27 cellular contexts compared by ENCODE assay signal in the genomic region with DNA sequence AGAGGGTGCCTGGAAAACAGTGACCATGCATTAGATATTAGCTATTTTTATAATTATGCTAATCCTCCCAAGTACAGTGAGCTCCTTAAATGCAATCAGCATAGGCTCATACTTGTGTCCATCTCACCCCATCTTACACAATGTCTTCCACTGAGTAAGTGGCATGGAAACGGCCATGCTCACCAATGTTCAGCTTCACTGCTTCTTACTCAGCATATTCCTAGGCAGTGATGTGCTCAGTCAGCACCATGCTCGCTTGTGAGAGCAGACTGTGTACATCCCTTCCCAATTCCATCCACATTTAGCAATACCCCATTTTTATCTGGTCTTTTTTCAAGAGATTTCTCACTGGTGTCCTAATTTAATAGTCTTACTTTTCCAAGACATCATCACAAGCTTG.
"Had no signal": no experiment of that assay in that cellular context is flagged by ENCODE, and none has a peak within 500 bp of the region (broad histone marks: within the 10 kb centered on the region; RNA-seq: fewer than 3 reads in every experiment).

No MANE protein-coding gene starts in this region.

- H3K4me3 ChIP-seq: esophagus muscularis mucosa, gastroesophageal sphincter, left lung, mucosa of descending colon, neural progenitor cell, right atrium auricular region, sigmoid colon, stomach, thyroid gland had no signal

- H3K4me2 ChIP-seq: neural progenitor cell had no signal

- H3K4me1 ChIP-seq: esophagus muscularis mucosa, foreskin keratinocyte, gastroesophageal sphincter, left lung, neural progenitor cell, parathyroid adenoma, right atrium auricular region, sigmoid colon, stomach, thyroid gland had no signal

- H3K9ac ChIP-seq: neural progenitor cell, parathyroid adenoma had no signal

- H3K27me3 ChIP-seq: esophagus muscularis mucosa, foreskin keratinocyte, gastroesophageal sphincter, left lung, neural progenitor cell, right atrium auricular region, sigmoid colon, stomach, thyroid gland had no signal

- H3K9me3 ChIP-seq: gastroesophageal sphincter, mucosa of descending colon, thyroid gland had no signal

- ATAC-seq: foreskin keratinocyte; gastroesophageal sphincter; left cardiac atrium; left lung; mucosa of descending colon; stimulated activated effector memory CD8-positive, alpha-beta T cell treated with anti-CD3 and anti-CD28 coated beads, Interleukin-12 subunit alpha, Interleukin-12 subunit beta, amount 100 ng/mL, for 72 hours had no signal

- H2AFZ ChIP-seq: neural progenitor cell, parathyroid adenoma had no signal

- H3K27ac ChIP-seq: epithelial cell of prostate, esophagus muscularis mucosa, foreskin keratinocyte, gastroesophageal sphincter, left lung, neural progenitor cell, parathyroid adenoma, right atrium auricular region, sigmoid colon, stomach, thyroid gland had no signal

- H3K27me3 Mint-ChIP-seq: naive B cell, progenitor cell of endocrine pancreas had no signal

- H3K4me1 Mint-ChIP-seq: immature natural killer cell; mesothelial cell of epicardium; naive B cell; nephron; neural progenitor cell; stimulated activated effector memory CD8-positive, alpha-beta T cell treated with anti-CD3 and anti-CD28 coated beads, Interleukin-12 subunit alpha, Interleukin-12 subunit beta, amount 100 ng/mL, for 72 hours had no signal

- H3K36me3 ChIP-seq: esophagus muscularis mucosa, gastroesophageal sphincter, left lung, neural progenitor cell, right atrium auricular region, sigmoid colon, stomach, thyroid gland had no signal

- H3K27ac Mint-ChIP-seq: immature natural killer cell; mesothelial cell of epicardium; naive B cell; nephron; neural progenitor cell; progenitor cell of endocrine pancreas; stimulated activated effector memory CD8-positive, alpha-beta T cell treated with anti-CD3 and anti-CD28 coated beads, Interleukin-12 subunit alpha, Interleukin-12 subunit beta, amount 100 ng/mL, for 72 hours had no signal

- DNase-seq: cortex of kidney; foreskin keratinocyte; hypothalamus; immature natural killer cell; islet precursor cell; left cardiac atrium; left lung; mesenchymal stem cell; mucosa of descending colon; naive B cell; sigmoid colon; stimulated activated CD4-positive, alpha-beta T cell treated with anti-CD3 and anti-CD28 coated beads, Interleukin-2, amount 100 ng/mL, for 24 hours; stimulated activated CD4-positive, alpha-beta T cell treated with anti-CD3 and anti-CD28 coated beads, Interleukin-4, amount 100 ng/mL, for 24 hours; stimulated activated naive CD4-positive, alpha-beta T cell treated with Interleukin-2 at 50 U/mL for 16 hours; stomach; thyroid gland; trophoblast cell had no signal

- H3K4me3 Mint-ChIP-seq: immature natural killer cell; mesothelial cell of epicardium; nephron; neural progenitor cell; stimulated activated effector memory CD8-positive, alpha-beta T cell treated with anti-CD3 and anti-CD28 coated beads, Interleukin-12 subunit alpha, Interleukin-12 subunit beta, amount 100 ng/mL, for 72 hours had no signal

- H3K9me3 Mint-ChIP-seq: neural progenitor cell had no signal

- H3K36me3 Mint-ChIP-seq: immature natural killer cell; naive B cell; neural progenitor cell; stimulated activated effector memory CD8-positive, alpha-beta T cell treated with anti-CD3 and anti-CD28 coated beads, Interleukin-12 subunit alpha, Interleukin-12 subunit beta, amount 100 ng/mL, for 72 hours had no signal
